In the genomic region with DNA sequence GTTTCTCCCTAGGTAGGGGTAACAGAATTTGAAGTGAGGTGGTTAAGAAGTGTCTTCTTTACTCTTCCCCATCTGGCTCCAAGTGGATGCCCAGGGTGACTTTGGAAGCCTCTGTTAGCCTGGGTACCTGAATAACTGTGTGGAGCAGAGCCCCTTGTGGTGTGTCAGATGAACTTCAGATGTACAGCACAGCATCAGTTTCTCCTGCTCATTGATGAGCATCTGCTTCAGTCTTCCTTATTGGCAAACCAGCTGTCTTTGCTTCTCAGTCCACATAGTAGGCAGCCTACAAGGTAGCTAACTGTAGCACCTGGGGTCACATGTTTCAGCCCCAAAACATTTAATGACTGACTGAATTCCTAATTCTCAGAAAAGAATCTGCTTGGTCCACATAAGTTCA, we compare ENCODE assay signal across 8 cellular contexts. TPM values are rescaled to one million over a fixed set of nuclear protein-coding genes. Genes with fewer than 3 reads are reported as not detected.
DNase-seq lines count a peak whose midpoint lies in the region; ATAC-seq, FAIRE-seq and TF ChIP-seq lines count a peak whose summit lies in the region.

No MANE protein-coding gene starts in this region.

- CTCF ChIA-PET in AG04450 (lab: Charles Lee), result interaction anchor here (0.6 to 1.4 kb wide), 2 partner anchors 17 to 23 kb away, joined by 3 to 7 read pairs; no protein-coding TSS in a partner anchor

- no peak for DNase-seq in AG04450 (ENCODE audit: low read depth, low spot score)
- DNase-seq in GM12892 (ENCODE audit: insufficient read length), result no peak
- peak; percentile 16 for DNase-seq in SK-N-DZ (ENCODE audit: low spot score)
- DNase-seq in iPS DF 4.7 (ENCODE audit: extremely low read depth, low spot score), result peak; percentile 3
- DNase-seq in dedifferentiated amniotic fluid mesenchymal stem cell (ENCODE audit: extremely low spot score), result no peak
- DNase-seq in hippocampal formation (lab: John Stamatoyannopoulos, UW), result no peak

- H3K9me3 ChIP-seq in AG04450 (ENCODE audit: control insufficient read depth, insufficient read depth, low read length), result no peaks in the 10 kb centered on the region

- no peak for TF ChIP-seq POLR2A in GM12892 (IDR thresholded peaks at IDR 0.05; ENCODE audit: low read depth, low read length)

- H3K27me3 ChIP-seq in AG04450 (ENCODE audit: control insufficient read depth, insufficient read depth, low read length), result no peaks in the 10 kb centered on the region

- no peak overlapping the region for H3K4me3 ChIP-seq in AG04450 (ENCODE audit: low read depth, low read length)

- peak; percentile 64 for ATAC-seq in HG03039 (IDR thresholded peaks at IDR 0.05; ENCODE audit: unreplicated experiment)
- no peak for ATAC-seq in GM19467 (IDR thresholded peaks at IDR 0.05; ENCODE audit: unreplicated experiment)

- peak; percentile 40 for TF ChIP-seq CTCF in AG04450 (IDR thresholded peaks at IDR 0.05; ENCODE audit: low read depth, low read length)

- FAIRE-seq in GM12892 (lab: Jason Lieb, UNC), result peak; percentile 40

- no peak overlapping the region for H3K27ac ChIP-seq in AG04450 (ENCODE audit: low read depth, low read length)

- POLR2A ChIA-PET in AG04450 (lab: Yijun Ruan, JAX), result no interaction called here

RNA-seq across cellular contexts. Expression of a gene that starts 56.2 kb away (rescaled TPM):
- 59.8 and 77.6 TPM in 2 replicates for polyA plus RNA-seq in AG04450 (2011; rRNA removed)
- 73.5 and 97.0 TPM in 2 replicates for polyA minus RNA-seq in AG04450 (2011; rRNA and poly(A)+ RNA removed)
- polyA plus RNA-seq in GM12892 (2012; ENCODE audit: missing spikeins), result 0.15 TPM
- 0.07 and 0.14 TPM in 2 replicates for polyA plus RNA-seq in SK-N-DZ (2014; cell fraction: cytosol; rRNA removed)
- 0.08 and 0.25 TPM in 2 replicates for polyA plus RNA-seq in SK-N-DZ (2014; cell fraction: nucleus; rRNA removed)

Comparison
In these comparisons a context has a peak if more than half of its experiments do, and no peak if none do; other contexts are left out.
1. DNase-seq: peak in SK-N-DZ (single experiment) and iPS DF 4.7 (single experiment); none in AG04450 (single experiment), GM12892 (single experiment), dedifferentiated amniotic fluid mesenchymal stem cell (single experiment) and hippocampal formation (0 of 2).